ENCODE assay signal across 21 cellular contexts in the genomic region with DNA sequence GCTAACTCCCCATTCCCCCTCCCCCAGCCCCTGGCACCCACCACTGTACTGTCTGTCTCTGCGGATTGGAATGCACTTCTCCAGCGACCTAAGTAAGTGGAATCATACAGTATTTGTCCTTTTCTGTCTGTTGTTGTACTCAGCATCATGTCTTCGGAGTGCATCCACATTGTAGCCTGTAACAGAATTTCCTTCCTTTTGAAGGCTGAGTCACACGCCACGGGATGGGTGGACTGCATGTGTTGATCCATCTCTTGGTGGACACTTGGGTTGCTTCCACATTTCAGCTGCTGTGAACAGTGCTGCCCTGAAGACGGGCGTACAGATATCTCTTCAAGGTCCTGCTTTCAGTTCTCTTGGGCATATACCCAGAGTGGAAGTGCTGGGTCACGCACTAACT. TPM values are rescaled to one million over a fixed set of nuclear protein-coding genes. Genes with fewer than 3 reads are reported as not detected.
DNase-seq lines count a peak whose midpoint lies in the region; ATAC-seq and TF ChIP-seq lines count a peak whose summit lies in the region.
"Had no signal": no experiment of that assay in that cellular context is flagged by ENCODE, and none has a peak within 500 bp of the region (broad histone marks: within the 10 kb centered on the region; RNA-seq: fewer than 3 reads in every experiment).

No MANE protein-coding gene starts in this region.

- no peaks in the 10 kb centered on the region for H3K4me1 Mint-ChIP-seq in activated T-cell treated with anti-CD3 and anti-CD28 coated beads, Interleukin-2, amount 50 U/mL, for 24 hours (ENCODE audit: low read depth)
- no peaks in the 10 kb centered on the region for H3K4me1 Mint-ChIP-seq in endodermal cell

- POLR2A ChIA-PET in HEK293T (lab: Yijun Ruan, JAX), result no interaction called here

- H3K9me3 ChIP-seq in endodermal cell (ENCODE audit: control insufficient read depth, low read length) (no peaks in the 10 kb centered on the region), stomach (no peaks in the 10 kb centered on the region)

- H3K27me3 ChIP-seq in endodermal cell (ENCODE audit: control insufficient read depth, insufficient read depth, low read length, poor library complexity, severe bottlenecking), result no peaks in the 10 kb centered on the region
- H3K27me3 ChIP-seq in stomach, result no peaks in the 10 kb centered on the region

- H3K27me3 Mint-ChIP-seq in activated T-cell treated with anti-CD3 and anti-CD28 coated beads, Interleukin-2, amount 50 U/mL, for 24 hours, result no peaks in the 10 kb centered on the region
- H3K27me3 Mint-ChIP-seq in endodermal cell (ENCODE audit: insufficient read depth), result no peaks in the 10 kb centered on the region
- H3K27me3 Mint-ChIP-seq: CD8-positive, alpha-beta memory T cell; IgD-negative memory B cell had no signal

- H3K36me3 Mint-ChIP-seq in activated T-cell treated with anti-CD3 and anti-CD28 coated beads, Interleukin-2, amount 50 U/mL, for 24 hours (ENCODE audit: low read depth), result peaks cover 84% of the 10 kb centered on the region
- peaks cover 58% of the 10 kb centered on the region for H3K36me3 Mint-ChIP-seq in endodermal cell (ENCODE audit: low read depth)
- H3K36me3 Mint-ChIP-seq: IgD-negative memory B cell had no signal

- intact Hi-C loops in stomach (cut with DNase I; ENCODE audit: low total_unique reads), result no loop called here

- no peak for TF ChIP-seq EP300 in stomach (IDR thresholded peaks at IDR 0.05)

- H3K9ac ChIP-seq in endodermal cell (ENCODE audit: extremely low read depth, low read length, poor library complexity, severe bottlenecking), result no peak overlapping the region

- H3K4me3 Mint-ChIP-seq in activated T-cell treated with anti-CD3 and anti-CD28 coated beads, Interleukin-2, amount 50 U/mL, for 24 hours, result no peak overlapping the region
- no peak overlapping the region for H3K4me3 Mint-ChIP-seq in endodermal cell
- H3K4me3 Mint-ChIP-seq: CD8-positive, alpha-beta memory T cell; IgD-negative memory B cell had no signal

- no peak for ATAC-seq in left lobe of liver
- ATAC-seq: Panc1 had no signal

- H3K27ac ChIP-seq in endodermal cell (ENCODE audit: low read depth, low read length) (no peak overlapping the region), stomach (no peak overlapping the region)

- H3K4me1 ChIP-seq in endodermal cell (ENCODE audit: control insufficient read depth, insufficient read depth, low read length) (no peaks in the 10 kb centered on the region), stomach (no peaks in the 10 kb centered on the region)

- peak; percentile 12 for DNase-seq in activated T-cell treated with anti-CD3 and anti-CD28 coated beads, Interleukin-2, amount 50 U/mL, for 24 hours
- DNase-seq in activated T-cell treated with anti-CD3 and anti-CD28 coated beads for 4 hours (no peak), endodermal cell (peak; percentile 18), left lobe of liver (ENCODE audit: low spot score) (peak; percentile 15), stomach (no peak), HEK293T (ENCODE audit: extremely low spot score) (no peak), nucleus accumbens (lab: John Stamatoyannopoulos, UW) (no peak)
- DNase-seq: AML-193; C1 segment of cervical spinal cord; Calu3; CD8-positive, alpha-beta memory T cell; DMS153; GOT3; HCEC 1CT; NCI-H1694; NCI-H2081 treated with DMSO at 0.1 percent for 48 hours; NCI-H2171 treated with DMSO at 0.1 percent for 48 hours; NCI-H524 treated with DMSO at 0.1 percent for 48 hours; NCI-H82 had no signal

- no peaks in the 10 kb centered on the region for H3K9me3 Mint-ChIP-seq in activated T-cell treated with anti-CD3 and anti-CD28 coated beads, Interleukin-2, amount 50 U/mL, for 24 hours
- no peaks in the 10 kb centered on the region for H3K9me3 Mint-ChIP-seq in endodermal cell
- H3K9me3 Mint-ChIP-seq: CD8-positive, alpha-beta memory T cell; IgD-negative memory B cell had no signal

- H3K27ac Mint-ChIP-seq in activated T-cell treated with anti-CD3 and anti-CD28 coated beads, Interleukin-2, amount 50 U/mL, for 24 hours, result no peak overlapping the region
- H3K27ac Mint-ChIP-seq in endodermal cell, result no peak overlapping the region
- H3K27ac Mint-ChIP-seq: IgD-negative memory B cell had no signal

- TF ChIP-seq CTCF in endodermal cell (conservative IDR thresholded peaks at IDR 0.05) (no peak), stomach (IDR thresholded peaks at IDR 0.05) (no peak)

- CTCF ChIA-PET in HEK293T (lab: Yijun Ruan, JAX), result no interaction called here

- no peak overlapping the region for H3K4me3 ChIP-seq in endodermal cell (ENCODE audit: low read length)
- no peak overlapping the region for H3K4me3 ChIP-seq in stomach

- WGBS in endodermal cell (ENCODE audit: insufficient coverage in 1 of 2, insufficient read length in 1 of 2), 2 experiments, result 93 to 94% methylated on average over 8 of the region's 8 CpGs
- 91 to 96% (median 93%) methylated on average over 8 of the region's 8 CpGs for WGBS in stomach, 5 donors

- H3K36me3 ChIP-seq in endodermal cell (ENCODE audit: control insufficient read depth, insufficient read depth, low read length) (peaks cover 55% of the 10 kb centered on the region), stomach (peaks cover 18 to 89% (median 84%) of the 10 kb centered on the region in 4 donors)

- TF ChIP-seq POLR2A in stomach (IDR thresholded peaks at IDR 0.05), result no peak

TF ChIP-seq in HEK293T, 16 proteins besides CTCF, POLR2A, EP300 and RAD21:
- TF ChIP-seq TARDBP (IDR thresholded peaks at IDR 0.05), result no peak
- no peak for TF ChIP-seq BHLHE40 (IDR thresholded peaks at IDR 0.05; ENCODE audit: borderline replicate concordance)
- TF ChIP-seq FOXM1 (IDR thresholded peaks at IDR 0.05; ENCODE audit: borderline replicate concordance), result no peak
- no peak for TF ChIP-seq LEF1 (IDR thresholded peaks at IDR 0.05; ENCODE audit: borderline replicate concordance)
- TF ChIP-seq FOXA1 (IDR thresholded peaks at IDR 0.05), result no peak
- TF ChIP-seq SP1 (IDR thresholded peaks at IDR 0.05), result no peak
- no peak for TF ChIP-seq HDGF (IDR thresholded peaks at IDR 0.05; ENCODE audit: borderline replicate concordance)
- no peak for TF ChIP-seq FOXK2 (IDR thresholded peaks at IDR 0.05)
- no peak for TF ChIP-seq ZNF384 (IDR thresholded peaks at IDR 0.05)
- TF ChIP-seq ARNT (IDR thresholded peaks at IDR 0.05), result no peak
- no peak for TF ChIP-seq CTBP1 (IDR thresholded peaks at IDR 0.05; ENCODE audit: borderline replicate concordance)
- no peak for TF ChIP-seq NFRKB (IDR thresholded peaks at IDR 0.05)
- no peak for TF ChIP-seq ELF4 (IDR thresholded peaks at IDR 0.05)
- TF ChIP-seq SUZ12 (IDR thresholded peaks at IDR 0.05), result no peak

RNA-seq across cellular contexts. Expression of a gene that starts 34.4 kb away (rescaled TPM):
- total RNA-seq in endodermal cell (10 to 100 TPM; 31.5 to 33.8 TPM), left lobe of liver (9.3 TPM), stomach (10 to 100 TPM in 4 of 5 donors, 1 to 10 TPM in 1; 7.0 to 69.5 (median 12.9) TPM)
- 16.9 TPM for polyA plus RNA-seq in endodermal cell (2013, experiment 1 of 2)
- 13.9 TPM for polyA plus RNA-seq in endodermal cell (2013, experiment 2 of 2)
- polyA plus RNA-seq in stomach, result 10 to 100 TPM in 2 of 3 donors, 1 to 10 TPM in 1; 6.6 to 16.0 (median 13.6) TPM

RNA-seq across cellular contexts. Expression of a gene that starts 34.5 kb away (rescaled TPM):
- total RNA-seq in endodermal cell (10 to 100 TPM; 22.7 to 32.7 TPM), left lobe of liver (9.9 TPM), stomach (10 to 100 TPM in 3 of 5 donors, 1 to 10 TPM in 2; 2.2 to 63.6 (median 23.0) TPM)
- 25.4 TPM for polyA plus RNA-seq in endodermal cell (2013, experiment 1 of 2)
- 23.8 TPM for polyA plus RNA-seq in endodermal cell (2013, experiment 2 of 2)
- 10 to 100 TPM; 33.2 to 43.7 (median 37.9) TPM for polyA plus RNA-seq in stomach

Comparison
In these comparisons a context has a peak if more than half of its experiments do, and no peak if none do; other contexts are left out.
1. DNase-seq: peak in activated T-cell treated with anti-CD3 and anti-CD28 coated beads, Interleukin-2, amount 50 U/mL, for 24 hours (single experiment), endodermal cell (single experiment) and left lobe of liver (single experiment); none in activated T-cell treated with anti-CD3 and anti-CD28 coated beads for 4 hours (single experiment), stomach (single experiment), HEK293T (single experiment) and nucleus accumbens (0 of 56).